1 cellular context compared by ENCODE assay signal in genomic region chr5:80607832-80608231, GRCh38.
A peak's percentile ranks its signal among the peaks of the same experiment; 100 is the strongest.
TF ChIP-seq lines count a peak whose summit lies in the region.

No MANE protein-coding gene starts in this region.

TF ChIP-seq in GM12878, 131 proteins besides CTCF, POLR2A, EP300 and RAD21:
- TF ChIP-seq CBX5 (IDR thresholded peaks at IDR 0.05; ENCODE audit: low read depth) (0 out of 2 replicates have a peak, but pooled peaks have one; percentile 30), TBL1XR1 (IDR thresholded peaks at IDR 0.05; ENCODE audit: low read depth, low read length) (no peak), POLR2AphosphoS5 (IDR thresholded peaks at IDR 0.05; ENCODE audit: low read length) (no peak), ZSCAN29 (IDR thresholded peaks at IDR 0.05) (no peak), SUPT20H (IDR thresholded peaks at IDR 0.05; ENCODE audit: borderline replicate concordance, control insufficient read depth, low read depth, low read length) (no peak), PML (IDR thresholded peaks at IDR 0.05; ENCODE audit: low read length) (no peak), RUNX3 (IDR thresholded peaks at IDR 0.05; ENCODE audit: low read length) (peak; percentile 56), WRNIP1 (IDR thresholded peaks at IDR 0.05; ENCODE audit: borderline replicate concordance, low read depth, low read length) (no peak), FOS (IDR thresholded peaks at IDR 0.05; ENCODE audit: borderline replicate concordance, extremely low read depth, insufficient read length) (no peak), NFIC (IDR thresholded peaks at IDR 0.05; ENCODE audit: low read depth, low read length) (no peak), CHD4 (IDR thresholded peaks at IDR 0.05) (no peak), IRF3 (IDR thresholded peaks at IDR 0.05) (no peak), EGR1 (IDR thresholded peaks at IDR 0.05; ENCODE audit: borderline replicate concordance in 1 of 2, low read depth in 2 of 2, low read length in 2 of 2) (no peak), ZNF384 (IDR thresholded peaks at IDR 0.05; ENCODE audit: borderline replicate concordance, low read depth, low read length) (no peak), CREM (IDR thresholded peaks at IDR 0.05; ENCODE audit: low read depth) (peak; percentile 32; the same call in 1 of the 2 replicates), TAF1 (IDR thresholded peaks at IDR 0.05; ENCODE audit: borderline replicate concordance, low read depth, low read length) (no peak), ATF7 (IDR thresholded peaks at IDR 0.05; ENCODE audit: low read depth) (no peak), MAX (IDR thresholded peaks at IDR 0.05; ENCODE audit: low read depth, low read length) (no peak), USF1 (IDR thresholded peaks at IDR 0.05; ENCODE audit: borderline replicate concordance, extremely low read length, insufficient read depth, low read depth, low read length) (no peak), JUNB (IDR thresholded peaks at IDR 0.05) (peak; percentile 79), MYC (IDR thresholded peaks at IDR 0.05; ENCODE audit: insufficient read depth, insufficient read length, insufficient replicate concordance, low read length, severe bottlenecking) (no peak), HDAC2 (IDR thresholded peaks at IDR 0.05) (no peak), STAT3 (IDR thresholded peaks at IDR 0.05; ENCODE audit: low read depth, low read length) (no peak), PAX5 (IDR thresholded peaks at IDR 0.05; ENCODE audit: borderline replicate concordance, low read depth, low read length) (0 out of 2 replicates have a peak, but pooled peaks have one; percentile 29), SMARCA5 (IDR thresholded peaks at IDR 0.05) (no peak), MTA3 (IDR thresholded peaks at IDR 0.05; ENCODE audit: borderline replicate concordance, low read length) (no peak), IRF4 (IDR thresholded peaks at IDR 0.05; ENCODE audit: low read depth, low read length) (peak; percentile 85; the same call in 1 of the 2 replicates), ZBTB11 (CRISPR knock-in tag; IDR thresholded peaks at IDR 0.05) (no peak), BMI1 (IDR thresholded peaks at IDR 0.05; ENCODE audit: borderline replicate concordance) (no peak), ETV6 (conservative IDR thresholded peaks at IDR 0.05 in 1 of 2, IDR thresholded peaks at IDR 0.05 in 1 of 2; ENCODE audit: borderline replicate concordance in 1 of 2, low read depth in 1 of 2) (0 out of 4 replicates have a peak, but pooled peaks of 1 of the 2 experiments have one; percentile 44), ZNF622 (IDR thresholded peaks at IDR 0.05) (no peak), MEF2A (IDR thresholded peaks at IDR 0.05; ENCODE audit: insufficient read depth, low read depth, low read length) (0 out of 2 replicates have a peak, but pooled peaks have one; percentile 22), ZNF207 (IDR thresholded peaks at IDR 0.05; ENCODE audit: borderline replicate concordance) (no peak), MTA2 (IDR thresholded peaks at IDR 0.05; ENCODE audit: low read depth) (no peak), ESRRA (IDR thresholded peaks at IDR 0.05; ENCODE audit: low read length) (no peak), YBX1 (IDR thresholded peaks at IDR 0.05) (no peak), NKRF (conservative IDR thresholded peaks at IDR 0.05) (no peak), CUX1 (IDR thresholded peaks at IDR 0.05; ENCODE audit: insufficient replicate concordance, low read depth, low read length) (no peak), NR2F1 (conservative IDR thresholded peaks at IDR 0.05) (0 out of 2 replicates have a peak, but pooled peaks have one; percentile 17), EED (IDR thresholded peaks at IDR 0.05; ENCODE audit: low read depth) (no peak; the same call in 1 of the 2 replicates)
- TF ChIP-seq, protein P1, sequence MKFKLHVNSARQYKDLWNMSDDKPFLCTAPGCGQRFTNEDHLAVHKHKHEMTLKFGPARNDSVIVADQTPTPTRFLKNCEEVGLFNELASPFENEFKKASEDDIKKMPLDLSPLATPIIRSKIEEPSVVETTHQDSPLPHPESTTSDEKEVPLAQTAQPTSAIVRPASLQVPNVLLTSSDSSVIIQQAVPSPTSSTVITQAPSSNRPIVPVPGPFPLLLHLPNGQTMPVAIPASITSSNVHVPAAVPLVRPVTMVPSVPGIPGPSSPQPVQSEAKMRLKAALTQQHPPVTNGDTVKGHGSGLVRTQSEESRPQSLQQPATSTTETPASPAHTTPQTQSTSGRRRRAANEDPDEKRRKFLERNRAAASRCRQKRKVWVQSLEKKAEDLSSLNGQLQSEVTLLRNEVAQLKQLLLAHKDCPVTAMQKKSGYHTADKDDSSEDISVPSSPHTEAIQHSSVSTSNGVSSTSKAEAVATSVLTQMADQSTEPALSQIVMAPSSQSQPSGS (IDR thresholded peaks at IDR 0.05; ENCODE audit: low read length): no peak
- TF ChIP-seq, protein P2, sequence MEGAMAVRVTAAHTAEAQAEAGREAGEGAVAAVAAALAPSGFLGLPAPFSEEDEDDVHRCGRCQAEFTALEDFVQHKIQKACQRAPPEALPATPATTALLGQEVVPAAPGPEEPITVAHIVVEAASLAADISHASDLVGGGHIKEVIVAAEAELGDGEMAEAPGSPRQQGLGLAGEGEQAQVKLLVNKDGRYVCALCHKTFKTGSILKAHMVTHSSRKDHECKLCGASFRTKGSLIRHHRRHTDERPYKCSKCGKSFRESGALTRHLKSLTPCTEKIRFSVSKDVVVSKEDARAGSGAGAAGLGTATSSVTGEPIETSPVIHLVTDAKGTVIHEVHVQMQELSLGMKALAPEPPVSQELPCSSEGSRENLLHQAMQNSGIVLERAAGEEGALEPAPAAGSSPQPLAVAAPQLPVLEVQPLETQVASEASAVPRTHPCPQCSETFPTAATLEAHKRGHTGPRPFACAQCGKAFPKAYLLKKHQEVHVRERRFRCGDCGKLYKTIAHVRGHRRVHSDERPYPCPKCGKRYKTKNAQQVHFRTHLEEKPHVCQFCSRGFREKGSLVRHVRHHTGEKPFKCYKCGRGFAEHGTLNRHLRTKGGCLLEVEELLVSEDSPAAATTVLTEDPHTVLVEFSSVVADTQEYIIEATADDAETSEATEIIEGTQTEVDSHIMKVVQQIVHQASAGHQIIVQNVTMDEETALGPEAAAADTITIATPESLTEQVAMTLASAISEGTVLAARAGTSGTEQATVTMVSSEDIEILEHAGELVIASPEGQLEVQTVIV (IDR thresholded peaks at IDR 0.05; ENCODE audit: borderline replicate concordance, partially characterized antibody): no peak
- TF ChIP-seq, protein P3, sequence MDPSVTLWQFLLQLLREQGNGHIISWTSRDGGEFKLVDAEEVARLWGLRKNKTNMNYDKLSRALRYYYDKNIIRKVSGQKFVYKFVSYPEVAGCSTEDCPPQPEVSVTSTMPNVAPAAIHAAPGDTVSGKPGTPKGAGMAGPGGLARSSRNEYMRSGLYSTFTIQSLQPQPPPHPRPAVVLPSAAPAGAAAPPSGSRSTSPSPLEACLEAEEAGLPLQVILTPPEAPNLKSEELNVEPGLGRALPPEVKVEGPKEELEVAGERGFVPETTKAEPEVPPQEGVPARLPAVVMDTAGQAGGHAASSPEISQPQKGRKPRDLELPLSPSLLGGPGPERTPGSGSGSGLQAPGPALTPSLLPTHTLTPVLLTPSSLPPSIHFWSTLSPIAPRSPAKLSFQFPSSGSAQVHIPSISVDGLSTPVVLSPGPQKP (IDR thresholded peaks at IDR 0.05; ENCODE audit: low read depth, low read length): no peak
